In the genomic region with DNA sequence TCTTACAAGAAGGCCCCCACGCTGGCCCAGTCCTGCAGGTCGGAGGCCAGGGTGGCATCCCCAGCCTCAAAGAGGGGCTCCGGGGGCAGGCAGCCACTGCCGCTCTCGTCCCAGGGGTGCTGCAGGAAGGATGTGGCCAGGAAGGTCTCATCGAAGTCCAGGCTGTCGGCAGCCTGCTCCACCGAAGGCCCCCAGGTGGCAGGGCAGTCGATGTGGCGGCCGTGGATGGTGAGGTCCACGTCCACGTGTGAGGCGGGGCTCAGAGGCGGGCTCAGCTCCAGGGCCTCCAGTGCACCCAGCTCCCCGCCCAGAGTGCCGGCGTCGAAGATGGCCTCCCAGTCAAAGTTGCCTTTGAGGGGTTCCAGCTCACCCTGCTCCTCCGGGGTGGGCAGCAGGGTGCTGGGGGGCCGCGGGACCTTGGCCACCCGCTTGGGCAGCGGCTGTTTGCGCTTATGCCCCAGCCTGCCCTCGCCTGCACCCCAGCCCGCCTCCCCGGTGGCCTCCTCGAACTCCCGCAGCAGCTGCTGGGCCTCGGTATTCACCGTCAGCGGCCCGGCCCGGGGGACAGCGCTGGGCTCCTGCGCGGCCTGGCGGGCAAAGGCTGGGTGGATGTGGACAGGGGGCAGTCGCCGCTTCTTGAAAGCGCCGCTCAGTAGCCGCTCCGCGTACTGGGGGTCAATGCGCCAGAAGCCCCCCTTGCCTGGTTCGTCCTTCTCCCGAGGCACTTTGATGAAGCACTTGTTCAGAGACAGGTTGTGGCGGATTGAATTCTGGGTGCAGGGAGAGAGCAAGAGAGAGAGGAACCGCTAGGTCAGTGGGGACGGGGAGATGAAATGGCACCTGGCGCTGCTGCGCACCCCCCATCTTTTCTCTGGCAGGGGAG, we compare ENCODE assay signal across 15 cellular contexts. TPM values are rescaled to one million over a fixed set of nuclear protein-coding genes. Genes with fewer than 3 reads are reported as not detected.
DNase-seq lines count a peak whose midpoint lies in the region; ATAC-seq and TF ChIP-seq lines count a peak whose summit lies in the region.
"Had no signal": no experiment of that assay in that cellular context is flagged by ENCODE, and none has a peak within 500 bp of the region (broad histone marks: within the 10 kb centered on the region; RNA-seq: fewer than 3 reads in every experiment).

No MANE protein-coding gene starts in this region.

- no peak overlapping the region for H3K27ac ChIP-seq in SJCRH30
- peak overlapping the region; percentile 83 for H3K27ac ChIP-seq in hepatocyte
- peak overlapping the region; percentile 19 for H3K27ac ChIP-seq in neural cell (ENCODE audit: low read length)
- H3K27ac ChIP-seq in testis, result no peak overlapping the region
- H3K27ac ChIP-seq: esophagus squamous epithelium, suprapubic skin had no signal

- H3K4me1 ChIP-seq in Caco-2 (peaks cover 89% of the 10 kb centered on the region), SJCRH30 (peaks cover 41% of the 10 kb centered on the region), hepatocyte (ENCODE audit: insufficient read depth) (peaks cover 40% of the 10 kb centered on the region), testis (peaks cover 17% of the 10 kb centered on the region)

- intact Hi-C loops in Caco-2 (cut with micrococcal nuclease; ENCODE audit: unreplicated experiment), result loop anchor here (1.0 kb wide), 1 partner anchor 65 kb away; the partner anchor contains the start of gene SRP68
- intact Hi-C loops in testis (cut with DNase I; ENCODE audit: low total_unique reads), result no loop called here

- H3K4me3 ChIP-seq in Caco-2 (ENCODE audit: low read depth, low read length), result no peak overlapping the region
- H3K4me3 ChIP-seq in SJCRH30, result peak overlapping the region; percentile 30
- no peak overlapping the region for H3K4me3 ChIP-seq in hepatocyte
- H3K4me3 ChIP-seq in neural cell (ENCODE audit: low read length), result peak overlapping the region; percentile 48
- no peak overlapping the region for H3K4me3 ChIP-seq in testis
- H3K4me3 ChIP-seq: esophagus squamous epithelium, suprapubic skin had no signal

- CTCF ChIA-PET in Caco-2 (lab: Charles Lee), result interaction anchor here (0.5 to 1.4 kb wide), 6 partner anchors 12 to 44 kb away, joined by 3 to 9 read pairs (median 4); no protein-coding TSS in a partner anchor
- CTCF ChIA-PET in activated CD8-positive, alpha-beta T cell treated with anti-CD3 and anti-CD28 coated beads, Interleukin-2, amount 10 ng/mL, durations not matched to agents 7 days and 5 days (lab: Charles Lee), result no interaction called here

- H2AFZ ChIP-seq in hepatocyte, result peak overlapping the region; percentile 31
- H2AFZ ChIP-seq in neural cell (ENCODE audit: low read depth, low read length), result no peak overlapping the region

- H3K9me3 Mint-ChIP-seq in Caco-2 (ENCODE audit: unreplicated experiment), result no peaks in the 10 kb centered on the region
- H3K9me3 Mint-ChIP-seq in activated CD8-positive, alpha-beta T cell treated with anti-CD3 and anti-CD28 coated beads, Interleukin-2, amount 10 ng/mL, durations not matched to agents 7 days and 5 days (ENCODE audit: insufficient read depth), result no peaks in the 10 kb centered on the region

- H3K4me2 ChIP-seq in hepatocyte, result peak overlapping the region; percentile 73
- no peak overlapping the region for H3K4me2 ChIP-seq in neural cell (ENCODE audit: low read length)

- TF ChIP-seq POLR2A in testis (IDR thresholded peaks at IDR 0.05), result no peak

- no peaks in the 10 kb centered on the region for H3K27me3 Mint-ChIP-seq in Caco-2 (ENCODE audit: insufficient read depth, unreplicated experiment)
- H3K27me3 Mint-ChIP-seq in activated CD8-positive, alpha-beta T cell treated with anti-CD3 and anti-CD28 coated beads, Interleukin-2, amount 10 ng/mL, durations not matched to agents 7 days and 5 days (ENCODE audit: low read depth), result no peaks in the 10 kb centered on the region

- TF ChIP-seq CTCF in Caco-2 (IDR thresholded peaks at IDR 0.05; ENCODE audit: insufficient read depth in 1 of 2, low read depth in 1 of 2, low read length in 1 of 2, severe bottlenecking in 1 of 2, unreplicated experiment in 1 of 2), result no peak
- TF ChIP-seq CTCF in hepatocyte (IDR thresholded peaks at IDR 0.05; ENCODE audit: poor library complexity), result no peak
- no peak for TF ChIP-seq CTCF in neural cell (IDR thresholded peaks at IDR 0.05; ENCODE audit: poor library complexity, severe bottlenecking)
- TF ChIP-seq CTCF in testis (IDR thresholded peaks at IDR 0.05), result no peak

- H3K27ac Mint-ChIP-seq in Caco-2 (ENCODE audit: unreplicated experiment), result peak overlapping the region; percentile 88
- no peak overlapping the region for H3K27ac Mint-ChIP-seq in activated CD8-positive, alpha-beta T cell treated with anti-CD3 and anti-CD28 coated beads, Interleukin-2, amount 10 ng/mL, durations not matched to agents 7 days and 5 days

- peaks cover 35% of the 10 kb centered on the region for H3K36me3 Mint-ChIP-seq in Caco-2 (ENCODE audit: insufficient read depth, unreplicated experiment)
- peaks cover 10% of the 10 kb centered on the region for H3K36me3 Mint-ChIP-seq in activated CD8-positive, alpha-beta T cell treated with anti-CD3 and anti-CD28 coated beads, Interleukin-2, amount 10 ng/mL, durations not matched to agents 7 days and 5 days (ENCODE audit: low read depth)

- H3K9me3 ChIP-seq in Caco-2 (no peaks in the 10 kb centered on the region), SJCRH30 (replicated peaks) (no peaks in the 10 kb centered on the region), hepatocyte (ENCODE audit: low read depth) (no peaks in the 10 kb centered on the region), neural cell (ENCODE audit: low read length) (no peaks in the 10 kb centered on the region), testis (no peaks in the 10 kb centered on the region)
- H3K9me3 ChIP-seq: esophagus squamous epithelium, suprapubic skin had no signal

- H4K20me1 ChIP-seq in hepatocyte (ENCODE audit: insufficient read depth, poor library complexity, severe bottlenecking), result no peaks in the 10 kb centered on the region
- H4K20me1 ChIP-seq in neural cell (ENCODE audit: insufficient read depth), result no peaks in the 10 kb centered on the region

- POLR2A ChIA-PET in Caco-2 (lab: Charles Lee), result interaction anchor here (1.0 to 1.3 kb wide), 3 partner anchors 10 to 65 kb away, joined by 8 to 21 read pairs (median 9); partner anchors contain the start of gene SRP68
- POLR2A ChIA-PET in activated CD8-positive, alpha-beta T cell treated with anti-CD3 and anti-CD28 coated beads, Interleukin-2, amount 10 ng/mL, durations not matched to agents 7 days and 5 days (lab: Charles Lee), result no interaction called here

- no peak for ATAC-seq in activated CD8-positive, alpha-beta T cell treated with anti-CD3 and anti-CD28 coated beads, Interleukin-2, amount 10 ng/mL, durations not matched to agents 7 days and 5 days
- ATAC-seq in GM21717 (IDR thresholded peaks at IDR 0.05; ENCODE audit: unreplicated experiment), result no peak
- ATAC-seq: left colon, right cardiac atrium had no signal

- H3K4me1 Mint-ChIP-seq in Caco-2 (ENCODE audit: low read depth, unreplicated experiment), result peaks cover 57% of the 10 kb centered on the region
- H3K4me1 Mint-ChIP-seq in activated CD8-positive, alpha-beta T cell treated with anti-CD3 and anti-CD28 coated beads, Interleukin-2, amount 10 ng/mL, durations not matched to agents 7 days and 5 days (ENCODE audit: low read depth), result peaks cover 63% of the 10 kb centered on the region

- WGBS in hepatocyte (ENCODE audit: low lambda C conversion rate, missing lambda C conversion rate), result 43% methylated on average over 50 of the region's 54 CpGs
- WGBS in testis, 2 donors, result 75 to 86% methylated on average over 14 to 54 of the region's 54 CpGs

- no peak for TF ChIP-seq RAD21 in neural cell (conservative IDR thresholded peaks at IDR 0.05)

- TSS peak; percentile 28 for BruUV-seq in Caco-2 (replicated peaks; lab: Mats Ljungman, UMichigan)

- H3K4me3 Mint-ChIP-seq in Caco-2 (ENCODE audit: unreplicated experiment), result peak overlapping the region; percentile 61
- H3K4me3 Mint-ChIP-seq in activated CD8-positive, alpha-beta T cell treated with anti-CD3 and anti-CD28 coated beads, Interleukin-2, amount 10 ng/mL, durations not matched to agents 7 days and 5 days, result no peak overlapping the region

- no peaks in the 10 kb centered on the region for H3K79me2 ChIP-seq in hepatocyte
- H3K79me2 ChIP-seq in neural cell (replicated peaks; ENCODE audit: insufficient read depth, low read length), result no peaks in the 10 kb centered on the region

- no peak for TF ChIP-seq EP300 in neural cell (conservative IDR thresholded peaks at IDR 0.05; ENCODE audit: poor library complexity, severe bottlenecking)

- H3K36me3 ChIP-seq in Caco-2 (ENCODE audit: control insufficient read depth, insufficient read depth, low read length) (no peaks in the 10 kb centered on the region), SJCRH30 (no peaks in the 10 kb centered on the region), hepatocyte (replicated peaks; ENCODE audit: insufficient read depth, low read depth) (no peaks in the 10 kb centered on the region), neural cell (ENCODE audit: insufficient read depth, low read length) (no peaks in the 10 kb centered on the region), testis (ENCODE audit: low read depth, missing control alignments) (no peaks in the 10 kb centered on the region)
- H3K36me3 ChIP-seq: esophagus squamous epithelium, suprapubic skin had no signal

- H3F3A ChIP-seq in neural cell (ENCODE audit: insufficient read depth, low read length, poor library complexity, severe bottlenecking), result no peaks in the 10 kb centered on the region

- H3K9me2 ChIP-seq in hepatocyte (replicated peaks; ENCODE audit: insufficient read depth) (no peaks in the 10 kb centered on the region), neural cell (ENCODE audit: insufficient read depth, low read length) (no peaks in the 10 kb centered on the region)

- H3K9ac ChIP-seq in neural cell (ENCODE audit: low read length), result peak overlapping the region; percentile 56

- DNase-seq in Caco-2 (peak in 1 of 2 experiments; percentile 21), SJCRH30 (peak in 1 of 2 experiments; percentile 53), hepatocyte (ENCODE audit: low spot score) (no peak), HT-29 (ENCODE audit: low spot score) (no peak), testis (no peak)
- no peak for DNase-seq in activated CD8-positive, alpha-beta T cell treated with anti-CD3 and anti-CD28 coated beads, Interleukin-2, amount 10 ng/mL, durations not matched to agents 7 days and 5 days
- DNase-seq: activated effector memory CD4-positive, alpha-beta T cell treated with Interleukin-2 at 50 U/mL for 16 hours; cortex of kidney; esophagus squamous epithelium; left colon; NCI-H187 had no signal

- no peaks in the 10 kb centered on the region for H3K27me3 ChIP-seq in Caco-2 (replicated peaks; ENCODE audit: control insufficient read depth, insufficient read depth, low read length)
- H3K27me3 ChIP-seq in SJCRH30, result peaks cover 48% of the 10 kb centered on the region
- peaks cover 72% of the 10 kb centered on the region for H3K27me3 ChIP-seq in hepatocyte
- peaks cover 18% of the 10 kb centered on the region for H3K27me3 ChIP-seq in neural cell (ENCODE audit: insufficient read depth, low read depth, low read length)
- H3K27me3 ChIP-seq in testis, result no peaks in the 10 kb centered on the region

RNA-seq across cellular contexts. Expression of gene FOXJ1, which starts 3.5 kb away (rescaled TPM):
- 7.0 and 10.7 TPM in 2 replicates for total RNA-seq in Caco-2 (2022)
- total RNA-seq in SJCRH30 (2014; rRNA removed; shearing (Covaris generic)), result 0.10 and 0.23 TPM in 2 replicates
- 1.6 and 1.9 TPM in 2 replicates for total RNA-seq in hepatocyte
- polyA plus RNA-seq in hepatocyte, result 1.1 and 2.2 TPM in 2 replicates
- 0.56 and 0.84 TPM in 2 replicates for polyA plus RNA-seq in neural cell
- 0.49 and 1.2 TPM in 2 replicates for polyA minus RNA-seq in neural cell
- 2.0 and 3.4 TPM in 2 replicates for total RNA-seq in HT-29 (2014; rRNA removed; shearing (Covaris generic))
- 10 to 100 TPM; 22.9 to 29.4 TPM for total RNA-seq in testis
- 30.5 TPM for polyA plus RNA-seq in testis (ENCODE audit: insufficient read depth, low read depth, low replicate concordance)
- 1 to 10 TPM; 8.7 to 9.1 TPM for total RNA-seq in activated CD8-positive, alpha-beta T cell treated with anti-CD3 and anti-CD28 coated beads, Interleukin-2, amount 10 ng/mL, durations not matched to agents 7 days and 5 days
- total RNA-seq: right cardiac atrium had no signal
- polyA plus RNA-seq: right cardiac atrium had no signal

RNA-seq across cellular contexts. Expression of gene EXOC7, which starts 34.0 kb away (rescaled TPM):
- total RNA-seq in Caco-2 (2022) (205 TPM in 2 replicates), hepatocyte (92.9 and 94.7 TPM in 2 replicates), testis (100 to 1,000 TPM; 138 TPM)
- total RNA-seq in SJCRH30 (2014; rRNA removed; shearing (Covaris generic)), result 101 and 106 TPM in 2 replicates
- polyA plus RNA-seq in hepatocyte (95.6 and 111 TPM in 2 replicates), neural cell (146 and 180 TPM in 2 replicates), testis (ENCODE audit: insufficient read depth, low read depth, low replicate concordance) (99.1 TPM)
- polyA minus RNA-seq in neural cell, result 158 and 159 TPM in 2 replicates
- 97.6 and 99.4 TPM in 2 replicates for total RNA-seq in HT-29 (2014; rRNA removed; shearing (Covaris generic))
- total RNA-seq in activated CD8-positive, alpha-beta T cell treated with anti-CD3 and anti-CD28 coated beads, Interleukin-2, amount 10 ng/mL, durations not matched to agents 7 days and 5 days, result 100 to 1,000 TPM; 126 to 129 TPM

RNA-seq across cellular contexts. Expression of gene ZACN, which starts 58.6 kb away (rescaled TPM):
- 0.34 TPM in 1 of 2 replicates, not detected in the other for total RNA-seq in Caco-2 (2022)
- 0.14 and 0.25 TPM in 2 replicates for total RNA-seq in SJCRH30 (2014; rRNA removed; shearing (Covaris generic))
- total RNA-seq in hepatocyte, result 0.08 TPM in 1 of 2 replicates, not detected in the other
- 21.2 and 24.0 TPM in 2 replicates for polyA plus RNA-seq in hepatocyte
- polyA plus RNA-seq in neural cell, result 0.10 TPM in 1 of 2 replicates, not detected in the other
- not detected in 2 replicates for polyA minus RNA-seq in neural cell
- not detected in 2 replicates for total RNA-seq in HT-29 (2014; rRNA removed; shearing (Covaris generic))
- total RNA-seq in testis, result under 1 TPM in 1 of 2 donors, not detected in 1; 0.31 TPM
- polyA plus RNA-seq in testis (ENCODE audit: insufficient read depth, low read depth, low replicate concordance), result 0.13 TPM
- under 1 TPM; 0.18 to 0.34 TPM for total RNA-seq in activated CD8-positive, alpha-beta T cell treated with anti-CD3 and anti-CD28 coated beads, Interleukin-2, amount 10 ng/mL, durations not matched to agents 7 days and 5 days
- total RNA-seq: esophagus squamous epithelium, right cardiac atrium, suprapubic skin had no signal

Comparison
In these comparisons a context has a peak if more than half of its experiments do, and no peak if none do; other contexts are left out.
1. H3K4me3 ChIP-seq: peak in SJCRH30 (single experiment) and neural cell (single experiment); none in Caco-2 (single experiment), hepatocyte (single experiment) and testis (0 of 2).
2. H3K27ac ChIP-seq: peak in hepatocyte (single experiment) and neural cell (single experiment); none in SJCRH30 (single experiment) and testis (0 of 2).